18 cellular contexts compared by ENCODE assay signal in genomic region chr7:87113077-87113476, GRCh38.
"Had no signal": no experiment of that assay in that cellular context is flagged by ENCODE, and none has a peak within 500 bp of the region (broad histone marks: within the 10 kb centered on the region; RNA-seq: fewer than 3 reads in every experiment).

No MANE protein-coding gene starts in this region.

- H3K27me3 ChIP-seq: ascending aorta, gastrocnemius medialis, neutrophil, tibial nerve, vagina had no signal

- H3K36me3 ChIP-seq: ascending aorta, gastrocnemius medialis, neutrophil, tibial nerve, vagina had no signal

- H3K4me3 ChIP-seq: ascending aorta, coronary artery, gastrocnemius medialis, mucosa of descending colon, tibial nerve, vagina had no signal

- ATAC-seq: esophagus mucosa; gastrocnemius medialis; naive thymus-derived CD8-positive, alpha-beta T cell; stimulated activated memory B cell treated with anti-CD40 and anti-IgM and Interleukin-4, amounts not matched to agents 10 μg/mL and 1 μg/mL and 100 μg/mL, for 72 hours had no signal

- DNase-seq: activated CD4-positive, alpha-beta T cell treated with anti-CD3 and anti-CD28 coated beads, Interleukin-2, amount 10 ng/mL, durations not matched to agents 7 days and 5 days; activated CD4-positive, CD25-positive, alpha-beta regulatory T cell; activated CD8-positive, alpha-beta memory T cell treated with anti-CD3 and anti-CD28 coated beads for 24 hours; activated naive CD4-positive, alpha-beta T cell; central memory CD4-positive, alpha-beta T cell; gastrocnemius medialis; left colon; mucosa of descending colon; naive thymus-derived CD8-positive, alpha-beta T cell; posterior cingulate gyrus; stimulated activated CD4-positive, alpha-beta T cell treated with anti-CD3 and anti-CD28 coated beads, Interleukin-2, amount 100 ng/mL, for 48 hours had no signal

- H3K9me3 ChIP-seq: ascending aorta, gastrocnemius medialis, mucosa of descending colon, neutrophil, tibial nerve, vagina had no signal
